ENCODE assay signal across 8 cellular contexts in the genomic region with DNA sequence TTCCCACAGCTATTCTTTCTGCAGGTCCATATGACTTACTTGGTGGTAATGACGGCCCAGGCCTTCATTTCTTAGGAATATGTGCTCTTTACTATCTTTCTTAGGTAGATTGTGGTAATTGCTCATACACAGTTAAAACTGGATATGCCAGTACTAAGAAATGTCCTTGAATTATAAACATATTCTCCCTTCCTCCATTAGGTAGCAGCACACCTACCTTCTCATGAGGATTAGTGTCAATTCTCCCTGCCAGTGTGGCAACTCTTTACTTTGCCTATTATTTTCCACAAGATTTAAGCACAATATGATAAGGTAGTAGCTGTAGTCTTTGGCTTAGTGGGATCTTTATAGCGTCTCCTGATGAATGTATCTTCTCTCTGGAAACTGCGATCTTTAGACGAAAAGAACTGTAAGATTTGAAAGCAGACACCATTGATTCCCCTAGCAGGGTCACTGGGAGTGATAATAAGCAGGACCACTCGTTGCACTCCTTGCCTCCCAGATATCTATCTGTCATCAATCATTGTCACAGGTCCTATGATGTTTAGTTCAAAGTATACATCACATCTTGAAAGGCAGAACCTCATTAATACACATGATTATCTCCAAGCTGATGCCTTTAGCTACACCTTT.
DNase-seq lines count a peak whose midpoint lies in the region; ATAC-seq and TF ChIP-seq lines count a peak whose summit lies in the region.

No MANE protein-coding gene starts in this region.

- ATAC-seq in GM18861 (IDR thresholded peaks at IDR 0.05; ENCODE audit: unreplicated experiment) (peak; percentile 89), HG03045 (IDR thresholded peaks at IDR 0.05; ENCODE audit: unreplicated experiment) (peak; percentile 80)

- TF ChIP-seq POLR2A in prostate gland (IDR thresholded peaks at IDR 0.05) = no peak

- no peak overlapping the region for H3K4me3 Mint-ChIP-seq in activated CD4-positive, alpha-beta memory T cell treated with anti-CD3 and anti-CD28 coated beads, Interleukin-2, amount 10 ng/mL, durations not matched to agents 7 days and 5 days

- DNase-seq in AG04449 (ENCODE audit: low read depth, low spot score) (no peak), RKO (ENCODE audit: low spot score) (peak; percentile 46), iris pigment epithelial cell (ENCODE audit: low read depth) (peak; percentile 54), prostate gland (ENCODE audit: low spot score) (no peak)
- no peak for DNase-seq in activated T-cell treated with anti-CD3 and anti-CD28 coated beads, Interleukin-2, amount 50 U/mL, for 1 hour
- no peak for DNase-seq in activated CD4-positive, alpha-beta memory T cell treated with anti-CD3 and anti-CD28 coated beads, Interleukin-2, amount 10 ng/mL, durations not matched to agents 7 days and 5 days

- no peaks in the 10 kb centered on the region for H3K9me3 Mint-ChIP-seq in activated CD4-positive, alpha-beta memory T cell treated with anti-CD3 and anti-CD28 coated beads, Interleukin-2, amount 10 ng/mL, durations not matched to agents 7 days and 5 days

- POLR2A ChIA-PET in AG04449 (lab: Yijun Ruan, JAX) = no interaction called here
- POLR2A ChIA-PET in activated CD4-positive, alpha-beta memory T cell treated with anti-CD3 and anti-CD28 coated beads, Interleukin-2, amount 10 ng/mL, durations not matched to agents 7 days and 5 days (lab: Charles Lee) = no interaction called here

- H3K9me3 ChIP-seq in prostate gland = no peaks in the 10 kb centered on the region

- H3K27me3 ChIP-seq in prostate gland (replicated peaks; ENCODE audit: insufficient read depth) = no peaks in the 10 kb centered on the region

- no peak overlapping the region for H3K27ac ChIP-seq in prostate gland

- H3K36me3 ChIP-seq in prostate gland = no peaks in the 10 kb centered on the region

- CTCF ChIA-PET in AG04449 (lab: Yijun Ruan, JAX) = interaction anchor here (0.8 to 1.9 kb wide), 13 partner anchors 8 to 411 kb away, joined by 3 to 7 read pairs (median 4); no protein-coding TSS in a partner anchor
- CTCF ChIA-PET in activated CD4-positive, alpha-beta memory T cell treated with anti-CD3 and anti-CD28 coated beads, Interleukin-2, amount 10 ng/mL, durations not matched to agents 7 days and 5 days (lab: Charles Lee) = no interaction called here

- peak; percentile 57 for TF ChIP-seq CTCF in AG04449 (IDR thresholded peaks at IDR 0.05; ENCODE audit: insufficient read depth, low read length, missing control alignments)
- TF ChIP-seq CTCF in prostate gland (IDR thresholded peaks at IDR 0.05) = no peak

- H3K4me1 ChIP-seq in prostate gland (replicated peaks) = no peaks in the 10 kb centered on the region

- no peaks in the 10 kb centered on the region for H3K27me3 Mint-ChIP-seq in activated CD4-positive, alpha-beta memory T cell treated with anti-CD3 and anti-CD28 coated beads, Interleukin-2, amount 10 ng/mL, durations not matched to agents 7 days and 5 days

- WGBS in prostate gland = 77% methylated on average over 5 of the region's 5 CpGs

- intact Hi-C loops in prostate gland (cut with DNase I) = no loop called here

- no peak overlapping the region for H3K4me3 ChIP-seq in AG04449 (ENCODE audit: low read depth, low read length)
- no peak overlapping the region for H3K4me3 ChIP-seq in prostate gland

- no peak overlapping the region for H3K27ac Mint-ChIP-seq in activated CD4-positive, alpha-beta memory T cell treated with anti-CD3 and anti-CD28 coated beads, Interleukin-2, amount 10 ng/mL, durations not matched to agents 7 days and 5 days

- no peaks in the 10 kb centered on the region for H3K4me1 Mint-ChIP-seq in activated CD4-positive, alpha-beta memory T cell treated with anti-CD3 and anti-CD28 coated beads, Interleukin-2, amount 10 ng/mL, durations not matched to agents 7 days and 5 days

- no peaks in the 10 kb centered on the region for H3K36me3 Mint-ChIP-seq in activated CD4-positive, alpha-beta memory T cell treated with anti-CD3 and anti-CD28 coated beads, Interleukin-2, amount 10 ng/mL, durations not matched to agents 7 days and 5 days (ENCODE audit: low read depth)

Comparison
In these comparisons a context has a peak if more than half of its experiments do, and no peak if none do; other contexts are left out.
1. DNase-seq: peak in RKO (single experiment) and iris pigment epithelial cell (single experiment); none in AG04449 (single experiment), activated T-cell treated with anti-CD3 and anti-CD28 coated beads, Interleukin-2, amount 50 U/mL, for 1 hour (single experiment), activated CD4-positive, alpha-beta memory T cell treated with anti-CD3 and anti-CD28 coated beads, Interleukin-2, amount 10 ng/mL, durations not matched to agents 7 days and 5 days (single experiment) and prostate gland (single experiment).